In the genomic region with DNA sequence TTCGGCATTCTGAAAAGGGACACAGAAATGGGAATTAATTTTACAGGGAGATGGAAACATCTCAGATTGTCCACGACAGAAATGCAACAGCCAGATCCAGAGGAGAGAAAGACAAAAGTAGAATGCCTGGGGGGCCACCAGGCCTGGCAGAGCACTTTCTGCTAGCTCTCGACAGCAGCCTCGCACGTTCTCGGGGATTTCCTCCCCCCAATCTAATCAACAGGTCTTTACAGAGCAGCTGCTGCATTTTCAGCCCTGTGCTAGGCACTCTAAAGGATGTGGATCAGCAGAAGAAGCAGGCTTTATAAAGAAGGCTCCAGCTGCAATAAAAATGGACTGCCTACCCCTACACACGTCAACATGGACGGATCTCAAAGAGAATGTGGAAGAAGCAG, we compare ENCODE assay signal across 1 cellular context.
TF ChIP-seq lines count a peak whose summit lies in the region.

No MANE protein-coding gene starts in this region.

TF ChIP-seq in HepG2, 621 proteins besides CTCF, POLR2A, EP300 and RAD21:
- TF ChIP-seq, protein P1, sequence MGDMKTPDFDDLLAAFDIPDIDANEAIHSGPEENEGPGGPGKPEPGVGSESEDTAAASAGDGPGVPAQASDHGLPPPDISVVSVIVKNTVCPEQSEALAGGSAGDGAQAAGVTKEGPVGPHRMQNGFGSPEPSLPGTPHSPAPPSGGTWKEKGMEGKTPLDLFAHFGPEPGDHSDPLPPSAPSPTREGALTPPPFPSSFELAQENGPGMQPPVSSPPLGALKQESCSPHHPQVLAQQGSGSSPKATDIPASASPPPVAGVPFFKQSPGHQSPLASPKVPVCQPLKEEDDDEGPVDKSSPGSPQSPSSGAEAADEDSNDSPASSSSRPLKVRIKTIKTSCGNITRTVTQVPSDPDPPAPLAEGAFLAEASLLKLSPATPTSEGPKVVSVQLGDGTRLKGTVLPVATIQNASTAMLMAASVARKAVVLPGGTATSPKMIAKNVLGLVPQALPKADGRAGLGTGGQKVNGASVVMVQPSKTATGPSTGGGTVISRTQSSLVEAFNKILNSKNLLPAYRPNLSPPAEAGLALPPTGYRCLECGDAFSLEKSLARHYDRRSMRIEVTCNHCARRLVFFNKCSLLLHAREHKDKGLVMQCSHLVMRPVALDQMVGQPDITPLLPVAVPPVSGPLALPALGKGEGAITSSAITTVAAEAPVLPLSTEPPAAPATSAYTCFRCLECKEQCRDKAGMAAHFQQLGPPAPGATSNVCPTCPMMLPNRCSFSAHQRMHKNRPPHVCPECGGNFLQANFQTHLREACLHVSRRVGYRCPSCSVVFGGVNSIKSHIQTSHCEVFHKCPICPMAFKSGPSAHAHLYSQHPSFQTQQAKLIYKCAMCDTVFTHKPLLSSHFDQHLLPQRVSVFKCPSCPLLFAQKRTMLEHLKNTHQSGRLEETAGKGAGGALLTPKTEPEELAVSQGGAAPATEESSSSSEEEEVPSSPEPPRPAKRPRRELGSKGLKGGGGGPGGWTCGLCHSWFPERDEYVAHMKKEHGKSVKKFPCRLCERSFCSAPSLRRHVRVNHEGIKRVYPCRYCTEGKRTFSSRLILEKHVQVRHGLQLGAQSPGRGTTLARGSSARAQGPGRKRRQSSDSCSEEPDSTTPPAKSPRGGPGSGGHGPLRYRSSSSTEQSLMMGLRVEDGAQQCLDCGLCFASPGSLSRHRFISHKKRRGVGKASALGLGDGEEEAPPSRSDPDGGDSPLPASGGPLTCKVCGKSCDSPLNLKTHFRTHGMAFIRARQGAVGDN (CRISPR knock-in tag; IDR thresholded peaks at IDR 0.05), result peak; percentile 39
- TF ChIP-seq TEAD3 (CRISPR knock-in tag; optimal IDR thresholded peaks at IDR 0.05; ENCODE audit: borderline replicate concordance), result no peak
- no peak for TF ChIP-seq HNF1B (CRISPR knock-in tag; IDR thresholded peaks at IDR 0.05)
- TF ChIP-seq ZNF567 (CRISPR knock-in tag; IDR thresholded peaks at IDR 0.05; ENCODE audit: borderline replicate concordance), result 0 out of 2 replicates have a peak, but pooled peaks have one; percentile 3
- TF ChIP-seq, protein P2, sequence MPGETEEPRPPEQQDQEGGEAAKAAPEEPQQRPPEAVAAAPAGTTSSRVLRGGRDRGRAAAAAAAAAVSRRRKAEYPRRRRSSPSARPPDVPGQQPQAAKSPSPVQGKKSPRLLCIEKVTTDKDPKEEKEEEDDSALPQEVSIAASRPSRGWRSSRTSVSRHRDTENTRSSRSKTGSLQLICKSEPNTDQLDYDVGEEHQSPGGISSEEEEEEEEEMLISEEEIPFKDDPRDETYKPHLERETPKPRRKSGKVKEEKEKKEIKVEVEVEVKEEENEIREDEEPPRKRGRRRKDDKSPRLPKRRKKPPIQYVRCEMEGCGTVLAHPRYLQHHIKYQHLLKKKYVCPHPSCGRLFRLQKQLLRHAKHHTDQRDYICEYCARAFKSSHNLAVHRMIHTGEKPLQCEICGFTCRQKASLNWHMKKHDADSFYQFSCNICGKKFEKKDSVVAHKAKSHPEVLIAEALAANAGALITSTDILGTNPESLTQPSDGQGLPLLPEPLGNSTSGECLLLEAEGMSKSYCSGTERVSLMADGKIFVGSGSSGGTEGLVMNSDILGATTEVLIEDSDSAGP (CRISPR knock-in tag; IDR thresholded peaks at IDR 0.05; ENCODE audit: borderline replicate concordance), result 0 out of 2 replicates have a peak, but pooled peaks have one; percentile 48
